In genomic region chr10:69069090-69070042, GRCh38 we compare ENCODE assay signal across 27 cellular contexts. TPM values are rescaled to one million over a fixed set of nuclear protein-coding genes. Genes with fewer than 3 reads are reported as not detected.
A peak's percentile ranks its signal among the peaks of the same experiment; 100 is the strongest.
DNase-seq lines count a peak whose midpoint lies in the region; ATAC-seq and TF ChIP-seq lines count a peak whose summit lies in the region.
"Had no signal": no experiment of that assay in that cellular context is flagged by ENCODE, and none has a peak within 500 bp of the region (broad histone marks: within the 10 kb centered on the region; RNA-seq: fewer than 3 reads in every experiment).

No MANE protein-coding gene starts in this region.

- H3K27me3 ChIP-seq in GM23338 (ENCODE audit: insufficient read depth) (no peaks in the 10 kb centered on the region), lower lobe of right lung (ENCODE audit: low read depth) (no peaks in the 10 kb centered on the region)
- H3K27me3 ChIP-seq: Peyer's patch, vagina had no signal

- no peak overlapping the region for H3K27ac ChIP-seq in GM23338 (ENCODE audit: low read depth)
- H3K27ac ChIP-seq in lower lobe of right lung, result no peak overlapping the region
- H3K27ac ChIP-seq: Peyer's patch, prostate gland, vagina had no signal

- H3K4me3 ChIP-seq in AG10803 (ENCODE audit: low read length), result no peak overlapping the region
- H3K4me3 ChIP-seq in GM23338, result no peak overlapping the region
- H3K4me3 ChIP-seq in lower lobe of right lung, result no peak overlapping the region
- H3K4me3 ChIP-seq: Peyer's patch, prostate gland, vagina had no signal

- intact Hi-C loops in lower lobe of right lung (cut with DNase I), result no loop called here
- intact Hi-C loops in activated naive CD4-positive, alpha-beta T cell treated with anti-CD3 and anti-CD28 coated beads for 36 hours (cut with micrococcal nuclease), result no loop called here

- CTCF ChIA-PET in activated naive CD4-positive, alpha-beta T cell treated with anti-CD3 and anti-CD28 coated beads for 36 hours (lab: Charles Lee), result no interaction called here

- H3K27ac Mint-ChIP-seq in GM23338, result no peak overlapping the region
- no peak overlapping the region for H3K27ac Mint-ChIP-seq in activated naive CD4-positive, alpha-beta T cell treated with anti-CD3 and anti-CD28 coated beads for 36 hours
- H3K27ac Mint-ChIP-seq: activated CD4-positive, alpha-beta T cell treated with anti-CD3 and anti-CD28 coated beads, Interleukin-2, amount 10 ng/mL, durations not matched to agents 24 days and 14 days; activated naive CD8-positive, alpha-beta T cell; CD4-positive, CD25-positive, alpha-beta regulatory T cell; stimulated activated naive B cell treated with anti-CD40 and anti-IgM and Interleukin-4, amounts not matched to agents 10 μg/mL and 1 μg/mL and 100 μg/mL, for 72 hours had no signal

- no peaks in the 10 kb centered on the region for H3K4me1 ChIP-seq in GM23338 (ENCODE audit: insufficient read depth)
- H3K4me1 ChIP-seq in lower lobe of right lung, result peaks cover 14% of the 10 kb centered on the region
- H3K4me1 ChIP-seq: Peyer's patch, prostate gland, vagina had no signal

- no peaks in the 10 kb centered on the region for H3K79me2 ChIP-seq in GM23338 (replicated peaks; ENCODE audit: insufficient read depth)

- H2AFZ ChIP-seq in GM23338, result peak overlapping the region; percentile 96

- no peaks in the 10 kb centered on the region for H3K9me3 Mint-ChIP-seq in GM23338
- no peaks in the 10 kb centered on the region for H3K9me3 Mint-ChIP-seq in activated naive CD4-positive, alpha-beta T cell treated with anti-CD3 and anti-CD28 coated beads for 36 hours
- H3K9me3 Mint-ChIP-seq: stimulated activated naive B cell treated with anti-CD40 and anti-IgM and Interleukin-4, amounts not matched to agents 10 μg/mL and 1 μg/mL and 100 μg/mL, for 72 hours had no signal

- H3K4me3 Mint-ChIP-seq in GM23338, result no peak overlapping the region
- H3K4me3 Mint-ChIP-seq in activated naive CD4-positive, alpha-beta T cell treated with anti-CD3 and anti-CD28 coated beads for 36 hours, result no peak overlapping the region
- H3K4me3 Mint-ChIP-seq: activated CD4-positive, alpha-beta T cell treated with anti-CD3 and anti-CD28 coated beads, Interleukin-2, amount 10 ng/mL, durations not matched to agents 24 days and 14 days; activated naive CD8-positive, alpha-beta T cell; CD4-positive, CD25-positive, alpha-beta regulatory T cell; stimulated activated naive B cell treated with anti-CD40 and anti-IgM and Interleukin-4, amounts not matched to agents 10 μg/mL and 1 μg/mL and 100 μg/mL, for 72 hours; T-helper 17 cell had no signal

- H3K9me3 ChIP-seq in lower lobe of right lung, result no peaks in the 10 kb centered on the region
- H3K9me3 ChIP-seq: Peyer's patch, prostate gland, vagina had no signal

- no peaks in the 10 kb centered on the region for H3K36me3 Mint-ChIP-seq in GM23338 (ENCODE audit: low read depth)
- no peaks in the 10 kb centered on the region for H3K36me3 Mint-ChIP-seq in activated naive CD4-positive, alpha-beta T cell treated with anti-CD3 and anti-CD28 coated beads for 36 hours (ENCODE audit: low read depth)
- H3K36me3 Mint-ChIP-seq: CD4-positive, CD25-positive, alpha-beta regulatory T cell; stimulated activated naive B cell treated with anti-CD40 and anti-IgM and Interleukin-4, amounts not matched to agents 10 μg/mL and 1 μg/mL and 100 μg/mL, for 72 hours had no signal

- H3F3A ChIP-seq in GM23338 (replicated peaks; ENCODE audit: low read depth), result no peaks in the 10 kb centered on the region

- DNase-seq in AG10803 (ENCODE audit: low read depth) (peak; percentile 85), GM23338 (ENCODE audit: low spot score) (peak; percentile 46), cortex of kidney (lab: John Stamatoyannopoulos, UW) (peak; percentile 16), lower lobe of right lung (no peak), NCI-H82 (lab: John Stamatoyannopoulos, UW) (no peak)
- DNase-seq in activated naive CD4-positive, alpha-beta T cell treated with anti-CD3 and anti-CD28 coated beads for 36 hours, result no peak
- DNase-seq: activated CD4-positive, alpha-beta T cell treated with anti-CD3 and anti-CD28 coated beads, Interleukin-2, amount 10 ng/mL, durations not matched to agents 24 days and 14 days; CD4-positive, CD25-positive, alpha-beta regulatory T cell; cerebellar nuclear complex; DMS153; effector CD4-positive, alpha-beta T cell; left cardiac atrium; NCI-H1092 treated with DMSO at 0.1 percent for 48 hours; NCI-H2081; NCI-H510A; NK-92 treated with Interleukin-12 subunit alpha and Interleukin-12 subunit beta, amount 100 ng/mL, for 24 hours; Peyer's patch; small intestine; stimulated activated CD4-positive, alpha-beta T cell treated with anti-CD3 and anti-CD28 coated beads, Interleukin-2, amount 100 ng/mL, for 48 hours; stimulated activated naive B cell treated with anti-CD40 and anti-IgM and Interleukin-4, amounts not matched to agents 10 μg/mL and 1 μg/mL and 100 μg/mL, for 72 hours; T-helper 17 cell had no signal

- no peaks in the 10 kb centered on the region for H4K20me1 ChIP-seq in GM23338 (replicated peaks; ENCODE audit: insufficient read depth)

- peaks cover 11% of the 10 kb centered on the region; the same call in 2 of the 3 replicates for H3K4me1 Mint-ChIP-seq in GM23338
- peaks cover 24% of the 10 kb centered on the region for H3K4me1 Mint-ChIP-seq in activated naive CD4-positive, alpha-beta T cell treated with anti-CD3 and anti-CD28 coated beads for 36 hours (ENCODE audit: low read depth)

- ATAC-seq in GM23338 (peak; percentile 78), lower lobe of right lung (peak; percentile 36 to 53), HG02884 (IDR thresholded peaks at IDR 0.05; ENCODE audit: unreplicated experiment) (no peak)
- no peak for ATAC-seq in activated CD4-positive, CD25-positive, alpha-beta regulatory T cell treated with anti-CD3 and anti-CD28 coated beads, Interleukin-2, amount 50 U/mL, for 24 hours
- ATAC-seq: stimulated activated naive B cell treated with anti-CD40 and anti-IgM and Interleukin-4, amounts not matched to agents 10 μg/mL and 1 μg/mL and 100 μg/mL, for 72 hours; T-helper 17 cell had no signal

- H3K36me3 ChIP-seq in GM23338 (ENCODE audit: insufficient read depth) (no peaks in the 10 kb centered on the region), lower lobe of right lung (no peaks in the 10 kb centered on the region)
- H3K36me3 ChIP-seq: Peyer's patch, prostate gland, vagina had no signal

- no peak overlapping the region for H3K4me2 ChIP-seq in GM23338

- peaks cover 3% of the 10 kb centered on the region for H3K27me3 Mint-ChIP-seq in GM23338 (ENCODE audit: insufficient read depth, low read depth, poor library complexity)
- H3K27me3 Mint-ChIP-seq in activated naive CD4-positive, alpha-beta T cell treated with anti-CD3 and anti-CD28 coated beads for 36 hours (ENCODE audit: low read depth), result no peaks in the 10 kb centered on the region
- H3K27me3 Mint-ChIP-seq: activated CD4-positive, alpha-beta T cell treated with anti-CD3 and anti-CD28 coated beads, Interleukin-2, amount 10 ng/mL, durations not matched to agents 24 days and 14 days; activated naive CD8-positive, alpha-beta T cell; CD4-positive, CD25-positive, alpha-beta regulatory T cell; stimulated activated naive B cell treated with anti-CD40 and anti-IgM and Interleukin-4, amounts not matched to agents 10 μg/mL and 1 μg/mL and 100 μg/mL, for 72 hours; T-helper 17 cell had no signal

- no peaks in the 10 kb centered on the region for H3K9me2 ChIP-seq in GM23338 (ENCODE audit: insufficient read depth)

- TF ChIP-seq CTCF in AG10803 (conservative IDR thresholded peaks at IDR 0.05; ENCODE audit: low read length), result no peak
- TF ChIP-seq CTCF in GM23338 (conservative IDR thresholded peaks at IDR 0.05; ENCODE audit: low read depth in 2 of 2), result no peak
- no peak for TF ChIP-seq CTCF in lower lobe of right lung (IDR thresholded peaks at IDR 0.05)

TF ChIP-seq in GM23338, 12 proteins besides CTCF, POLR2A, EP300 and RAD21 (continues in another document):
- TF ChIP-seq JUNB (IDR thresholded peaks at IDR 0.05; ENCODE audit: unreplicated experiment), result no peak

RNA-seq across cellular contexts. Expression of gene SRGN, which starts 18.5 kb away (rescaled TPM):
- not detected in 2 replicates for total RNA-seq in GM23338 (2014; rRNA removed; shearing (Covaris generic))
- polyA plus RNA-seq in GM23338 (2016; fragmentation: Nextera tagmentation; extraction: Ambion mirVana), result 0.30 TPM in 1 of 2 replicates, not detected in the other
- 232 TPM for total RNA-seq in lower lobe of right lung
- total RNA-seq in activated naive CD4-positive, alpha-beta T cell treated with anti-CD3 and anti-CD28 coated beads for 36 hours, result 100 to 1,000 TPM; 197 to 198 TPM
- polyA plus RNA-seq: neural cell had no signal

RNA-seq across cellular contexts. Expression of gene VPS26A, which starts 54.6 kb away (rescaled TPM):
- 39.3 and 41.6 TPM in 2 replicates for total RNA-seq in GM23338 (2014; rRNA removed; shearing (Covaris generic))
- polyA plus RNA-seq in GM23338 (2016; fragmentation: Nextera tagmentation; extraction: Ambion mirVana), result 23.1 and 29.0 TPM in 2 replicates
- 51.2 TPM for total RNA-seq in lower lobe of right lung
- total RNA-seq in activated naive CD4-positive, alpha-beta T cell treated with anti-CD3 and anti-CD28 coated beads for 36 hours, result 10 to 100 TPM; 26.2 to 27.9 TPM

Comparison
In these comparisons a context has a peak if more than half of its experiments do, and no peak if none do; other contexts are left out.
1. DNase-seq: peak in AG10803 (single experiment), GM23338 (single experiment) and cortex of kidney (single experiment); none in lower lobe of right lung (single experiment), activated naive CD4-positive, alpha-beta T cell treated with anti-CD3 and anti-CD28 coated beads for 36 hours (single experiment) and NCI-H82 (single experiment).
2. ATAC-seq: peak in GM23338 (single experiment) and lower lobe of right lung (2 of 2); none in activated CD4-positive, CD25-positive, alpha-beta regulatory T cell treated with anti-CD3 and anti-CD28 coated beads, Interleukin-2, amount 50 U/mL, for 24 hours (0 of 2) and HG02884 (single experiment).
3. RNA of gene SRGN, which starts 18.5 kb away (total RNA-seq): 232 TPM in lower lobe of right lung (single experiment) and 197 to 198 TPM in activated naive CD4-positive, alpha-beta T cell treated with anti-CD3 and anti-CD28 coated beads for 36 hours; not detected in GM23338; every median in the first group is over 100 times any median in the second.